In the genomic region with DNA sequence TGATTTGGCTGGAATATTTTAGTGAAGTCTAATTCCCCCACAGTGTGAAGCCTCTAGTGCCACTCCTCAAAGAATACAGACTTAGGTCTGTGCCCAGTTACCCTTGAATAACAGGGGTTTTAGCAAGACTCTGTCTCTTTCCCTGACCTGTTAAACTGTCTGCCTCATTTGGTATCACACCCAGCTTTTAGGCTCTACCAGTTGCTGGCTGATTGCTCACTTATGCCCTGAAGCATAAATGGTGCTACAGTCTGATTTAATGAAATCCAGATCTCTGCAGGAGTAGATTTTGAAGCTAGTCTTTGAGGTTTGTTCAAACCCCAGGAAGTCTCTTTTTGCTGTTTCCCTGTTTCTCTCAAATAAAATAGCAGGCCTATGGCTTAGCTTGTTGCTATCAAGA, we compare ENCODE assay signal across 12 cellular contexts.
"Had no signal": no experiment of that assay in that cellular context is flagged by ENCODE, and none has a peak within 500 bp of the region (broad histone marks: within the 10 kb centered on the region; RNA-seq: fewer than 3 reads in every experiment).

No MANE protein-coding gene starts in this region.

- DNase-seq: activated CD4-positive, alpha-beta T cell treated with anti-CD3 and anti-CD28 coated beads, Interleukin-2, amount 50 U/mL, for 1 hour; activated effector memory CD4-positive, alpha-beta T cell treated with Interleukin-2 at 50 U/mL for 16 hours; activated T-cell treated with anti-CD3 and anti-CD28 coated beads, Interleukin-2, amount 50 U/mL, for 1 hour; brain microvascular endothelial cell; dorsolateral prefrontal cortex; lower lobe of right lung; naive thymus-derived CD4-positive, alpha-beta T cell; right lobe of liver had no signal

- H3K27me3 ChIP-seq: brain microvascular endothelial cell, dorsolateral prefrontal cortex, right lobe of liver, tibial nerve had no signal

- H3K36me3 ChIP-seq: brain microvascular endothelial cell, lower lobe of right lung, prostate gland, right lobe of liver, tibial nerve had no signal

- H3K4me1 Mint-ChIP-seq: activated naive CD4-positive, alpha-beta T cell treated with anti-CD3 and anti-CD28 coated beads, Interleukin-2, amount 50 U/mL, for 24 hours; naive thymus-derived CD4-positive, alpha-beta T cell had no signal

- H3K4me3 Mint-ChIP-seq: activated naive CD4-positive, alpha-beta T cell treated with anti-CD3 and anti-CD28 coated beads, Interleukin-2, amount 50 U/mL, for 24 hours; naive thymus-derived CD4-positive, alpha-beta T cell; stimulated activated memory B cell treated with anti-CD40 and anti-IgM and Interleukin-4, amounts not matched to agents 10 μg/mL and 1 μg/mL and 100 μg/mL, for 72 hours had no signal

- ATAC-seq: lower lobe of right lung; naive thymus-derived CD4-positive, alpha-beta T cell; right lobe of liver; stimulated activated memory B cell treated with anti-CD40 and anti-IgM and Interleukin-4, amounts not matched to agents 10 μg/mL and 1 μg/mL and 100 μg/mL, for 72 hours had no signal

- H3K27ac ChIP-seq: brain microvascular endothelial cell, dorsolateral prefrontal cortex, lower lobe of right lung, prostate gland, right lobe of liver, tibial nerve had no signal

- H3K9me3 ChIP-seq: lower lobe of right lung, prostate gland, right lobe of liver had no signal

- H3K4me3 ChIP-seq: dorsolateral prefrontal cortex, lower lobe of right lung, prostate gland, right lobe of liver, tibial nerve had no signal

- H3K27ac Mint-ChIP-seq: activated naive CD4-positive, alpha-beta T cell treated with anti-CD3 and anti-CD28 coated beads, Interleukin-2, amount 50 U/mL, for 24 hours; naive thymus-derived CD4-positive, alpha-beta T cell; stimulated activated memory B cell treated with anti-CD40 and anti-IgM and Interleukin-4, amounts not matched to agents 10 μg/mL and 1 μg/mL and 100 μg/mL, for 72 hours had no signal

- H3K4me1 ChIP-seq: prostate gland, right lobe of liver, tibial nerve had no signal
